Comparison of ENCODE assay signal across 8 cellular contexts in genomic region chr16:2532494-2533141, GRCh38. TPM values are rescaled to one million over a fixed set of nuclear protein-coding genes. Genes with fewer than 3 reads are reported as not detected.
A peak's percentile ranks its signal among the peaks of the same experiment; 100 is the strongest.
DNase-seq lines count a peak whose midpoint lies in the region; ATAC-seq, FAIRE-seq and TF ChIP-seq lines count a peak whose summit lies in the region.

No MANE protein-coding gene starts in this region.

- CTCF ChIA-PET in endothelial cell of umbilical vein (lab: Charles Lee), result interaction anchor here (0.7 to 0.9 kb wide), 2 partner anchors 12 to 63 kb away, joined by 3 to 4 read pairs; partner anchors contain the start of gene AMDHD2

- peak overlapping the region; percentile 43 for H2AFZ ChIP-seq in endothelial cell of umbilical vein (ENCODE audit: low read depth, low read length)

- H3K9ac ChIP-seq in endothelial cell of umbilical vein (replicated peaks; ENCODE audit: extremely low read depth, insufficient read depth, low read length), result peak overlapping the region; percentile 46
- peak overlapping the region; percentile 52 to 84 for H3K9ac ChIP-seq in stomach smooth muscle (ENCODE audit: low read length in 2 of 2)

- H3K36me3 ChIP-seq in endothelial cell of umbilical vein (ENCODE audit: control insufficient read depth in 2 of 2, extremely low read depth in 1 of 2, insufficient read depth in 2 of 2, low read length in 2 of 2) (peaks cover 2 to 20% of the 10 kb centered on the region in 2 experiments), stomach smooth muscle (ENCODE audit: control insufficient read depth in 2 of 2, insufficient read depth in 2 of 2, low read length in 2 of 2) (peaks cover 10 to 11% of the 10 kb centered on the region in 2 donors)

- H3K4me2 ChIP-seq in endothelial cell of umbilical vein (ENCODE audit: insufficient read depth, low read length), result peak overlapping the region; percentile 68

- no peaks in the 10 kb centered on the region for H4K20me1 ChIP-seq in endothelial cell of umbilical vein (replicated peaks; ENCODE audit: control insufficient read depth, extremely low read depth, insufficient read depth, low read length)

- no peaks in the 10 kb centered on the region for H3K9me3 ChIP-seq in endothelial cell of umbilical vein (replicated peaks; ENCODE audit: control insufficient read depth, insufficient read depth, low read length)
- no peaks in the 10 kb centered on the region for H3K9me3 ChIP-seq in stomach smooth muscle (ENCODE audit: control insufficient read depth in 2 of 2, low read length in 2 of 2)

- ATAC-seq in HG03378 (IDR thresholded peaks at IDR 0.05; ENCODE audit: unreplicated experiment), result no peak

- no peaks in the 10 kb centered on the region for H3K9me1 ChIP-seq in endothelial cell of umbilical vein (replicated peaks; ENCODE audit: control insufficient read depth, extremely low read depth, insufficient read depth, low read length)

- dilution Hi-C loops in endothelial cell of umbilical vein (cut with MboI; ENCODE audit: extremely low pct_ligation_motif_present, low sequenced_read_pairs), result no loop called here

- peaks cover 15% of the 10 kb centered on the region for H3K4me1 ChIP-seq in endothelial cell of umbilical vein (ENCODE audit: control insufficient read depth, extremely low read depth, insufficient read depth, low read length)
- peaks cover 25% of the 10 kb centered on the region for H3K4me1 ChIP-seq in stomach smooth muscle (ENCODE audit: control insufficient read depth, insufficient read depth, low read length)

- no peaks in the 10 kb centered on the region for H3K27me3 ChIP-seq in endothelial cell of umbilical vein (ENCODE audit: control insufficient read depth in 2 of 2, insufficient read depth in 2 of 2, low read length in 2 of 2)
- H3K27me3 ChIP-seq in stomach smooth muscle (ENCODE audit: control insufficient read depth in 1 of 2, insufficient read depth in 2 of 2, low read length in 2 of 2), result no peaks in the 10 kb centered on the region

- H3K27ac ChIP-seq in endothelial cell of umbilical vein (ENCODE audit: insufficient read depth, low read depth, low read length), result peak overlapping the region; percentile 16
- H3K27ac ChIP-seq in stomach smooth muscle (ENCODE audit: low read length), result peak overlapping the region; percentile 97

- no peak for TF ChIP-seq POLR2A in endothelial cell of umbilical vein (IDR thresholded peaks at IDR 0.05; ENCODE audit: low read depth, low read length)

- no TSS peak for BruUV-seq in endothelial cell of umbilical vein (replicated peaks; lab: Mats Ljungman, UMichigan)

- peak; percentile 74 for FAIRE-seq in endothelial cell of umbilical vein (lab: Jason Lieb, UNC)

- intact Hi-C loops in endothelial cell of umbilical vein (cut with micrococcal nuclease), result no loop called here

- no peaks in the 10 kb centered on the region for H3K79me2 ChIP-seq in endothelial cell of umbilical vein (ENCODE audit: control insufficient read depth, insufficient read depth, low read length)

- H3K4me3 ChIP-seq in endothelial cell of umbilical vein (replicated peaks in 1 of 3; ENCODE audit: insufficient read depth in 1 of 3, low read depth in 1 of 3, low read length in 3 of 3) (peak overlapping the region; percentile 41 to 62 (median 62)), stomach smooth muscle (ENCODE audit: low read length in 2 of 2) (peak overlapping the region; percentile 68 to 82)

- TF ChIP-seq CTCF in endothelial cell of umbilical vein (IDR thresholded peaks at IDR 0.05; ENCODE audit: extremely low read depth in 1 of 2, insufficient read depth in 1 of 2, low read depth in 1 of 2, low read length in 2 of 2), result no peak

- POLR2A ChIA-PET in endothelial cell of umbilical vein (lab: Charles Lee), result no interaction called here

- DNase-seq in NCI-H82 (lab: John Stamatoyannopoulos, UW), result peak; percentile 61
- no peak for DNase-seq in NCI-H82 treated with DMSO at 0.1 percent for 48 hours (lab: John Stamatoyannopoulos, UW; ENCODE audit: unreplicated experiment)
- peak; percentile 71 for DNase-seq in NCI-H2196 treated with DMSO at 0.1 percent for 48 hours (lab: John Stamatoyannopoulos, UW; ENCODE audit: unreplicated experiment)
- peak; percentile 84 for DNase-seq in activated CD8-positive, alpha-beta memory T cell treated with anti-CD3 and anti-CD28 coated beads for 24 hours
- peak; percentile 46 for DNase-seq in endothelial cell of umbilical vein (ENCODE audit: low read depth, low spot score)
- DNase-seq in mucosa of gallbladder (ENCODE audit: low spot score), result peak; percentile 76

TF ChIP-seq in endothelial cell of umbilical vein, 7 proteins besides CTCF, POLR2A, EP300 and RAD21:
- TF ChIP-seq GATA2 (IDR thresholded peaks at IDR 0.05; ENCODE audit: insufficient read depth, insufficient read length, low read depth, low read length), result no peak
- TF ChIP-seq JUN (IDR thresholded peaks at IDR 0.05; ENCODE audit: borderline replicate concordance, insufficient read depth, insufficient read length, low read depth), result no peak
- TF ChIP-seq POLR2AphosphoS5 (IDR thresholded peaks at IDR 0.05; ENCODE audit: insufficient read depth, low read depth, low read length), result no peak
- no peak for TF ChIP-seq FOS (IDR thresholded peaks at IDR 0.05; ENCODE audit: borderline replicate concordance, insufficient read depth, low read length)
- no peak for TF ChIP-seq MAX (IDR thresholded peaks at IDR 0.05; ENCODE audit: insufficient read depth, insufficient read length)
- TF ChIP-seq MYC (IDR thresholded peaks at IDR 0.05; ENCODE audit: low read depth, low read length), result no peak
- no peak for TF ChIP-seq EZH2 (IDR thresholded peaks at IDR 0.05; ENCODE audit: borderline replicate concordance, low read depth, low read length, severe bottlenecking)
TF ChIP-seq in endothelial cell of umbilical vein: peak in this region for 0.

RNA-seq across cellular contexts. Expression of gene CEMP1, which starts 1.4 kb away (rescaled TPM):
- not detected in 2 replicates for total RNA-seq in endothelial cell of umbilical vein
- polyA plus RNA-seq in endothelial cell of umbilical vein, result not detected in 2 replicates
- not detected in 2 replicates for polyA plus RNA-seq in endothelial cell of umbilical vein (2011; cell fraction: cytosol; rRNA removed)
- not detected in 2 replicates for polyA plus RNA-seq in endothelial cell of umbilical vein (2011; cell fraction: nucleus; rRNA removed)
- 1.1 TPM in 1 of 2 replicates, not detected in the other for polyA plus RNA-seq in endothelial cell of umbilical vein (2012)
- not detected in 2 replicates for polyA minus RNA-seq in endothelial cell of umbilical vein
- not detected for polyA minus RNA-seq in endothelial cell of umbilical vein (2011; cell fraction: cytosol; rRNA and poly(A)+ RNA removed)
- polyA minus RNA-seq in endothelial cell of umbilical vein (2011; cell fraction: nucleus; rRNA and poly(A)+ RNA removed), result not detected in 2 replicates
- total RNA-seq in mucosa of gallbladder, result 1.8 TPM

RNA-seq across cellular contexts. Expression of gene PDPK1, which starts 5.2 kb away (rescaled TPM):
- total RNA-seq in endothelial cell of umbilical vein, result 37.3 and 40.8 TPM in 2 replicates
- 19.9 and 22.4 TPM in 2 replicates for polyA plus RNA-seq in endothelial cell of umbilical vein
- 24.6 and 26.6 TPM in 2 replicates for polyA plus RNA-seq in endothelial cell of umbilical vein (2011; cell fraction: cytosol; rRNA removed)
- 43.3 and 47.2 TPM in 2 replicates for polyA plus RNA-seq in endothelial cell of umbilical vein (2011; cell fraction: nucleus; rRNA removed)
- polyA plus RNA-seq in endothelial cell of umbilical vein (2012), result 23.8 and 24.9 TPM in 2 replicates
- polyA minus RNA-seq in endothelial cell of umbilical vein, result 39.4 and 42.7 TPM in 2 replicates
- 17.0 TPM for polyA minus RNA-seq in endothelial cell of umbilical vein (2011; cell fraction: cytosol; rRNA and poly(A)+ RNA removed)
- polyA minus RNA-seq in endothelial cell of umbilical vein (2011; cell fraction: nucleus; rRNA and poly(A)+ RNA removed), result 26.3 and 30.0 TPM in 2 replicates
- 72.0 TPM for total RNA-seq in mucosa of gallbladder

RNA-seq across cellular contexts. Expression of gene AMDHD2, which starts 12.4 kb away (rescaled TPM):
- total RNA-seq in endothelial cell of umbilical vein, result 54.5 and 59.5 TPM in 2 replicates
- 39.4 and 58.2 TPM in 2 replicates for polyA plus RNA-seq in endothelial cell of umbilical vein
- polyA plus RNA-seq in endothelial cell of umbilical vein (2011; cell fraction: cytosol; rRNA removed), result 13.6 and 21.4 TPM in 2 replicates
- polyA plus RNA-seq in endothelial cell of umbilical vein (2011; cell fraction: nucleus; rRNA removed), result 188 and 225 TPM in 2 replicates
- 24.1 and 27.6 TPM in 2 replicates for polyA plus RNA-seq in endothelial cell of umbilical vein (2012)
- polyA minus RNA-seq in endothelial cell of umbilical vein, result 22.5 and 34.3 TPM in 2 replicates
- 14.8 TPM for polyA minus RNA-seq in endothelial cell of umbilical vein (2011; cell fraction: cytosol; rRNA and poly(A)+ RNA removed)
- polyA minus RNA-seq in endothelial cell of umbilical vein (2011; cell fraction: nucleus; rRNA and poly(A)+ RNA removed), result 46.0 and 79.6 TPM in 2 replicates
- total RNA-seq in mucosa of gallbladder, result 60.9 TPM

RNA-seq across cellular contexts. Expression of gene ATP6V0C, which starts 18.9 kb away (rescaled TPM):
- total RNA-seq in endothelial cell of umbilical vein, result 187 and 194 TPM in 2 replicates
- polyA plus RNA-seq in endothelial cell of umbilical vein, result 122 and 146 TPM in 2 replicates
- polyA plus RNA-seq in endothelial cell of umbilical vein (2011; cell fraction: cytosol; rRNA removed), result 82.0 and 82.5 TPM in 2 replicates
- 37.3 and 44.2 TPM in 2 replicates for polyA plus RNA-seq in endothelial cell of umbilical vein (2011; cell fraction: nucleus; rRNA removed)
- 209 and 256 TPM in 2 replicates for polyA plus RNA-seq in endothelial cell of umbilical vein (2012)
- 31.4 and 43.3 TPM in 2 replicates for polyA minus RNA-seq in endothelial cell of umbilical vein
- polyA minus RNA-seq in endothelial cell of umbilical vein (2011; cell fraction: cytosol; rRNA and poly(A)+ RNA removed), result 112 TPM
- polyA minus RNA-seq in endothelial cell of umbilical vein (2011; cell fraction: nucleus; rRNA and poly(A)+ RNA removed), result 19.4 and 31.2 TPM in 2 replicates
- 246 TPM for total RNA-seq in mucosa of gallbladder

RNA-seq across cellular contexts. Expression of gene TBC1D24, which starts 57.7 kb away (rescaled TPM):
- total RNA-seq in endothelial cell of umbilical vein (17.3 and 22.8 TPM in 2 replicates), mucosa of gallbladder (20.6 TPM)
- 8.1 and 10.6 TPM in 2 replicates for polyA plus RNA-seq in endothelial cell of umbilical vein
- 4.8 and 7.3 TPM in 2 replicates for polyA plus RNA-seq in endothelial cell of umbilical vein (2011; cell fraction: cytosol; rRNA removed)
- 16.4 and 18.5 TPM in 2 replicates for polyA plus RNA-seq in endothelial cell of umbilical vein (2011; cell fraction: nucleus; rRNA removed)
- polyA plus RNA-seq in endothelial cell of umbilical vein (2012), result 7.8 and 8.1 TPM in 2 replicates
- polyA minus RNA-seq in endothelial cell of umbilical vein, result 12.4 and 16.1 TPM in 2 replicates
- 8.8 TPM for polyA minus RNA-seq in endothelial cell of umbilical vein (2011; cell fraction: cytosol; rRNA and poly(A)+ RNA removed)
- polyA minus RNA-seq in endothelial cell of umbilical vein (2011; cell fraction: nucleus; rRNA and poly(A)+ RNA removed), result 8.9 and 10.8 TPM in 2 replicates
